19 cellular contexts compared by ENCODE assay signal in genomic region chr22:24591286-24591830, GRCh38. TPM values are rescaled to one million over a fixed set of nuclear protein-coding genes. Genes with fewer than 3 reads are reported as not detected.
DNase-seq lines count a peak whose midpoint lies in the region; ATAC-seq and TF ChIP-seq lines count a peak whose summit lies in the region.
"Had no signal": no experiment of that assay in that cellular context is flagged by ENCODE, and none has a peak within 500 bp of the region (broad histone marks: within the 10 kb centered on the region; RNA-seq: fewer than 3 reads in every experiment).

No MANE protein-coding gene starts in this region.

- POLR2A ChIA-PET in naive thymus-derived CD8-positive, alpha-beta T cell (lab: Charles Lee) = no interaction called here

- DNase-seq in cardiac septum (ENCODE audit: low spot score) = peak; percentile 20
- DNase-seq in Right ventricle myocardium inferior (ENCODE audit: missing footprints) = no peak
- DNase-seq in mesothelial cell of epicardium (ENCODE audit: low spot score in 2 of 2, unreplicated experiment in 2 of 2) = no peak
- DNase-seq in left colon = no peak
- no peak for DNase-seq in naive thymus-derived CD8-positive, alpha-beta T cell
- no peak for DNase-seq in NCI-H187 treated with DMSO at 0.1 percent for 48 hours (lab: John Stamatoyannopoulos, UW)
- DNase-seq: activated CD4-positive, alpha-beta T cell treated with anti-CD3 and anti-CD28 coated beads, Interleukin-2, amount 10 ng/mL, durations not matched to agents 24 days and 14 days; activated T-cell treated with anti-CD3 and anti-CD28 coated beads, Interleukin-2, amount 50 U/mL, for 24 hours; brain microvascular endothelial cell; colonic mucosa; effector memory CD8-positive, alpha-beta T cell; foreskin fibroblast; H7; KBM-7; MM.1S; SK-N-SH; stimulated activated naive CD4-positive, alpha-beta T cell had no signal

- intact Hi-C loops in cardiac septum (cut with DNase I) = no loop called here
- intact Hi-C loops in Right ventricle myocardium inferior (cut with DNase I) = no loop called here
- intact Hi-C loops in left colon (cut with DNase I, micrococcal nuclease) = no loop called here

- H3K36me3 Mint-ChIP-seq in brain (no peaks in the 10 kb centered on the region), mesothelial cell of epicardium (peaks cover 2% of the 10 kb centered on the region)
- H3K36me3 Mint-ChIP-seq in naive thymus-derived CD8-positive, alpha-beta T cell = no peaks in the 10 kb centered on the region

- ATAC-seq in Right ventricle myocardium inferior = no peak
- no peak for ATAC-seq in left colon
- ATAC-seq in naive thymus-derived CD8-positive, alpha-beta T cell = no peak
- no peak for ATAC-seq in HG03432 (IDR thresholded peaks at IDR 0.05; ENCODE audit: unreplicated experiment)
- ATAC-seq: effector memory CD8-positive, alpha-beta T cell had no signal

- peak overlapping the region in 4 of 5 experiments; percentile 49 to 87 (median 75) for H3K4me3 Mint-ChIP-seq in brain
- H3K4me3 Mint-ChIP-seq in mesothelial cell of epicardium = peak overlapping the region; percentile 89
- H3K4me3 Mint-ChIP-seq in naive thymus-derived CD8-positive, alpha-beta T cell = no peak overlapping the region

- H3K4me1 Mint-ChIP-seq in brain (peaks cover 51% of the 10 kb centered on the region), mesothelial cell of epicardium (peaks cover 17% of the 10 kb centered on the region)
- peaks cover 0 to 6% (median 4%) of the 10 kb centered on the region in 4 donors for H3K4me1 Mint-ChIP-seq in naive thymus-derived CD8-positive, alpha-beta T cell

- TF ChIP-seq CTCF in brain (conservative IDR thresholded peaks at IDR 0.05) (no peak), mesothelial cell of epicardium (IDR thresholded peaks at IDR 0.05; ENCODE audit: unreplicated experiment) (no peak)

- H3K27ac Mint-ChIP-seq in brain (peak overlapping the region; percentile 66 to 89 (median 73)), mesothelial cell of epicardium (no peak overlapping the region)
- no peak overlapping the region for H3K27ac Mint-ChIP-seq in naive thymus-derived CD8-positive, alpha-beta T cell
- H3K27ac Mint-ChIP-seq: activated CD4-positive, alpha-beta T cell treated with anti-CD3 and anti-CD28 coated beads, Interleukin-2, amount 10 ng/mL, durations not matched to agents 24 days and 14 days; activated T-cell treated with anti-CD3 and anti-CD28 coated beads, Interleukin-2, amount 50 U/mL, for 24 hours; effector memory CD8-positive, alpha-beta T cell had no signal

- peaks cover 0 to 2% (median 0%) of the 10 kb centered on the region in 5 experiments for H3K9me3 Mint-ChIP-seq in brain
- no peaks in the 10 kb centered on the region for H3K9me3 Mint-ChIP-seq in mesothelial cell of epicardium
- H3K9me3 Mint-ChIP-seq in naive thymus-derived CD8-positive, alpha-beta T cell = no peaks in the 10 kb centered on the region
- H3K9me3 Mint-ChIP-seq: activated CD4-positive, alpha-beta T cell treated with anti-CD3 and anti-CD28 coated beads, Interleukin-2, amount 10 ng/mL, durations not matched to agents 24 days and 14 days; activated T-cell treated with anti-CD3 and anti-CD28 coated beads, Interleukin-2, amount 50 U/mL, for 24 hours; effector memory CD8-positive, alpha-beta T cell had no signal

- peaks cover 3% of the 10 kb centered on the region for H3K27me3 Mint-ChIP-seq in brain
- no peaks in the 10 kb centered on the region for H3K27me3 Mint-ChIP-seq in mesothelial cell of epicardium (ENCODE audit: low read depth)
- H3K27me3 Mint-ChIP-seq in naive thymus-derived CD8-positive, alpha-beta T cell = peaks cover 0 to 15% (median 2%) of the 10 kb centered on the region in 5 donors

RNA-seq across cellular contexts. Expression of gene LRRC75B, which starts 1.5 kb away (rescaled TPM):
- total RNA-seq in cardiac septum (4.2 TPM), Right ventricle myocardium inferior (6.5 TPM), mesothelial cell of epicardium (28.7 to 32.5 TPM (median 30.8 TPM) in 3 replicates), left colon (10 to 100 TPM in 1 of 2 donors, 1 to 10 TPM in 1; 9.5 to 15.2 TPM)
- 14.5 TPM for polyA plus RNA-seq in brain (ENCODE audit: insufficient read depth, low read depth, low replicate concordance)
- total RNA-seq in naive thymus-derived CD8-positive, alpha-beta T cell = not detected
- under 1 TPM in 2 of 3 donors, not detected in 1; 0.15 to 0.16 TPM for polyA plus RNA-seq in naive thymus-derived CD8-positive, alpha-beta T cell

RNA-seq across cellular contexts. Expression of gene GGT1, which starts 11.6 kb away (rescaled TPM):
- 2.0 TPM for total RNA-seq in cardiac septum
- total RNA-seq in Right ventricle myocardium inferior = 2.3 TPM
- 5.1 TPM for polyA plus RNA-seq in brain (ENCODE audit: insufficient read depth, low read depth, low replicate concordance)
- 16.1 to 18.2 TPM (median 17.5 TPM) in 3 replicates for total RNA-seq in mesothelial cell of epicardium
- 100 to 1,000 TPM in 1 of 2 donors, 1 to 10 TPM in 1; 9.6 to 195 TPM for total RNA-seq in left colon
- total RNA-seq in naive thymus-derived CD8-positive, alpha-beta T cell = 10 to 100 TPM; 14.7 to 21.1 TPM
- polyA plus RNA-seq in naive thymus-derived CD8-positive, alpha-beta T cell = under 1 TPM in 2 of 3 donors, not detected in 1; 0.79 to 0.86 TPM

RNA-seq across cellular contexts. Expression of gene SNRPD3, which starts 35.6 kb away (rescaled TPM):
- total RNA-seq in cardiac septum (62.9 TPM), Right ventricle myocardium inferior (70.0 TPM), mesothelial cell of epicardium (95.1 to 110 TPM (median 102 TPM) in 3 replicates), left colon (10 to 100 TPM; 60.3 to 70.8 TPM)
- polyA plus RNA-seq in brain (ENCODE audit: insufficient read depth, low read depth, low replicate concordance) = 130 TPM
- total RNA-seq in naive thymus-derived CD8-positive, alpha-beta T cell = 10 to 100 TPM; 81.8 to 83.9 TPM
- polyA plus RNA-seq in naive thymus-derived CD8-positive, alpha-beta T cell = 100 to 1,000 TPM in 1 of 3 donors, 10 to 100 TPM in 2; 95.6 to 103 (median 97.9) TPM

RNA-seq across cellular contexts. Expression of gene GUCD1, which starts 36.4 kb away (rescaled TPM):
- total RNA-seq in cardiac septum (97.4 TPM), Right ventricle myocardium inferior (266 TPM), mesothelial cell of epicardium (79.4 to 83.6 TPM (median 83.2 TPM) in 3 replicates), left colon (100 to 1,000 TPM; 219 to 241 TPM)
- 91.5 TPM for polyA plus RNA-seq in brain (ENCODE audit: insufficient read depth, low read depth, low replicate concordance)
- 10 to 100 TPM; 67.2 to 69.2 TPM for total RNA-seq in naive thymus-derived CD8-positive, alpha-beta T cell
- 10 to 100 TPM; 27.8 to 42.6 (median 32.3) TPM for polyA plus RNA-seq in naive thymus-derived CD8-positive, alpha-beta T cell

Comparison
In these comparisons a context has a peak if more than half of its experiments do, and no peak if none do; other contexts are left out.
1. H3K27ac Mint-ChIP-seq: peak in brain (5 of 5); none in mesothelial cell of epicardium (single experiment) and naive thymus-derived CD8-positive, alpha-beta T cell (0 of 10).
2. H3K4me3 Mint-ChIP-seq: peak in brain (4 of 5) and mesothelial cell of epicardium (single experiment); none in naive thymus-derived CD8-positive, alpha-beta T cell (0 of 10).